1 cellular context compared by ENCODE assay signal in the genomic region with DNA sequence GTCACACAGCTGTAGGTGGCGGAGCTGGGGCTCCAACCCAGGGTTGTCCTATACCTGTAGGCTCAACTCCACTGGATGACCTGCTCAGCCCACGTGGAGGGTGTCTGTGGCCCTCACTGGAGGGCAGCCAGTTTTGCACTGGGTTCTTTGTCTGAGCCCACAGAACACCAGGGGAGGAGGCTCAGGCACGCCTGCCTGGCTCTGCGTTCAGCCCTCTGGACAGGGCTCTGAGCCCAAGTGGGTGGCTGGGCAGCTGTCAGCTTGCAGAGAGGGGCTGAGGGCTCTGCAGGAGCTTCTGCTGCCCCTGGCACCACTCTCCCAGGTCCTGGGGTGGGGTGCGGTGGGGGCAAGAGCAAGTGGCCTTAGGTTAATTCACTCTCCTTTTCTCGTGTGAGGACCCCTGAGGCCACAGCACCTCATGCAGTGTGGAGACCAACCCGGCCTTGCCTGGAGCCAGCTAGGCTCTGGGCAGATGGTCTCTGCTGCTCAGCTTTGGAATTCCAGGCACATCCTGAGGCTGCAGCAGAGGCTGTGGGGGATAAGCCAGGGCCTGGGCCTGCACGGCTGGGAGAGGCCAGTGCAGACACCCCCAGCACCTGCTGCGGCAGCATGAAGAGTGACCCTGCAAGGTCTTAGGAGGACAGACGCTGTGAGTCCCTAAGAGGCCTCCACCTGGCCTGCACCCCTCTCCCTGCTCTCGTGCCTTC.
TF ChIP-seq lines count a peak whose summit lies in the region.

No MANE protein-coding gene starts in this region.

TF ChIP-seq in SK-N-SH treated with all-trans-retinoic acid at 6 μM for 48 hours, 23 proteins besides CTCF, POLR2A, EP300 and RAD21 (continued from another document):
- no peak for TF ChIP-seq ARNTL (CRISPR knock-in tag; IDR thresholded peaks at IDR 0.05; ENCODE audit: borderline replicate concordance, low read depth)
- TF ChIP-seq, protein P1, sequence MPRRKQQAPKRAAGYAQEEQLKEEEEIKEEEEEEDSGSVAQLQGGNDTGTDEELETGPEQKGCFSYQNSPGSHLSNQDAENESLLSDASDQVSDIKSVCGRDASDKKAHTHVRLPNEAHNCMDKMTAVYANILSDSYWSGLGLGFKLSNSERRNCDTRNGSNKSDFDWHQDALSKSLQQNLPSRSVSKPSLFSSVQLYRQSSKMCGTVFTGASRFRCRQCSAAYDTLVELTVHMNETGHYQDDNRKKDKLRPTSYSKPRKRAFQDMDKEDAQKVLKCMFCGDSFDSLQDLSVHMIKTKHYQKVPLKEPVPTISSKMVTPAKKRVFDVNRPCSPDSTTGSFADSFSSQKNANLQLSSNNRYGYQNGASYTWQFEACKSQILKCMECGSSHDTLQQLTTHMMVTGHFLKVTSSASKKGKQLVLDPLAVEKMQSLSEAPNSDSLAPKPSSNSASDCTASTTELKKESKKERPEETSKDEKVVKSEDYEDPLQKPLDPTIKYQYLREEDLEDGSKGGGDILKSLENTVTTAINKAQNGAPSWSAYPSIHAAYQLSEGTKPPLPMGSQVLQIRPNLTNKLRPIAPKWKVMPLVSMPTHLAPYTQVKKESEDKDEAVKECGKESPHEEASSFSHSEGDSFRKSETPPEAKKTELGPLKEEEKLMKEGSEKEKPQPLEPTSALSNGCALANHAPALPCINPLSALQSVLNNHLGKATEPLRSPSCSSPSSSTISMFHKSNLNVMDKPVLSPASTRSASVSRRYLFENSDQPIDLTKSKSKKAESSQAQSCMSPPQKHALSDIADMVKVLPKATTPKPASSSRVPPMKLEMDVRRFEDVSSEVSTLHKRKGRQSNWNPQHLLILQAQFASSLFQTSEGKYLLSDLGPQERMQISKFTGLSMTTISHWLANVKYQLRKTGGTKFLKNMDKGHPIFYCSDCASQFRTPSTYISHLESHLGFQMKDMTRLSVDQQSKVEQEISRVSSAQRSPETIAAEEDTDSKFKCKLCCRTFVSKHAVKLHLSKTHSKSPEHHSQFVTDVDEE (CRISPR knock-in tag; IDR thresholded peaks at IDR 0.05): no peak
- no peak for TF ChIP-seq RARB (CRISPR knock-in tag; IDR thresholded peaks at IDR 0.05)
- TF ChIP-seq, protein P2, sequence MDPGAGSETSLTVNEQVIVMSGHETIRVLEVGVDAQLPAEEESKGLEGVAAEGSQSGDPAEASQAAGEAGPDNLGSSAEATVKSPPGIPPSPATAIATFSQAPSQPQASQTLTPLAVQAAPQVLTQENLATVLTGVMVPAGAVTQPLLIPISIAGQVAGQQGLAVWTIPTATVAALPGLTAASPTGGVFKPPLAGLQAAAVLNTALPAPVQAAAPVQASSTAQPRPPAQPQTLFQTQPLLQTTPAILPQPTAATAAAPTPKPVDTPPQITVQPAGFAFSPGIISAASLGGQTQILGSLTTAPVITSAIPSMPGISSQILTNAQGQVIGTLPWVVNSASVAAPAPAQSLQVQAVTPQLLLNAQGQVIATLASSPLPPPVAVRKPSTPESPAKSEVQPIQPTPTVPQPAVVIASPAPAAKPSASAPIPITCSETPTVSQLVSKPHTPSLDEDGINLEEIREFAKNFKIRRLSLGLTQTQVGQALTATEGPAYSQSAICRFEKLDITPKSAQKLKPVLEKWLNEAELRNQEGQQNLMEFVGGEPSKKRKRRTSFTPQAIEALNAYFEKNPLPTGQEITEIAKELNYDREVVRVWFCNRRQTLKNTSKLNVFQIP (CRISPR knock-in tag; IDR thresholded peaks at IDR 0.05; ENCODE audit: borderline replicate concordance, low read depth): no peak
TF ChIP-seq in SK-N-SH treated with all-trans-retinoic acid at 6 μM for 48 hours: peak in this region for 0.
